Comparison of ENCODE assay signal across 8 cellular contexts in the genomic region with DNA sequence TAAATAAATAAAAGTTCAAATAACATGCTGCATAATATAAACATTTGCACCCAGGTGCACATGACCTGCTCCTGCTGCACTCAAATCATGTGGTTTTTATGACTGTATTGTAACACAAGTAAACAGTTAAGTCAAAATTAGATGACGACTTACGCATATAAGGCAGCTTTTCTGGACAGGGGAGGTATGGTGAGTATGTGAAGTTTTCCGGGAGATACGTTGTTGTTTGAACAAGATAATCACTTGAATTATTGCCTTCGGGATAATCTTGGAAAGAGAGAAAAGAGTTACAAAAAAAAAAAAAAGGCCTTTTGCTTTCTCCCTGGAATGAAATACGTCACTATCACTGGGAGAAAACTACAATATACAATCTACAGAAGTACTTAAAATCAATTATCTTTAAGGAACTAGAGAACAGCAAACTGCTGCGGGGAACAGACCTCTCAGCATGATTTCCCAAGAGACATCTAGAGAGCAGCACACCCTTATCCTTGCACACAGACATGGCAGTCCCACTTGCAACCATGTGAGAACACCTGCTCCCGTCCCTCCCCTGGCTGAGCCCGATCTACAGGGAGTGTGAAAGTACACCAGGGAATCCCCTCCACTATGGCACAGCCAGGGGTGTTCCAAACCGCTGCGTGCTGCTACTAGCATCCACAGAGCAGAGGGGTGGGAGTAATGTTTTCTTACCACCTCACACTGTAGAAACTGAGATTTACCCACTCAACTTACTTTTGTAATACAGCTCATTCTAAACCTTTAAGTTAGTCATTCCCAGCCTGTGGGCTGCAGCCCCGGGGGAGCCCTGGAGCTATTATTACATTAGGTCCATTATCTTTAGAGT. TPM values are rescaled to one million over a fixed set of nuclear protein-coding genes. Genes with fewer than 3 reads are reported as not detected.
DNase-seq lines count a peak whose midpoint lies in the region; ATAC-seq lines count a peak whose summit lies in the region.

No MANE protein-coding gene starts in this region.

- DNase-seq in D341Med (ENCODE audit: low spot score) = peak; percentile 92
- DNase-seq in SJCRH30 = peak; percentile 65 to 74
- peak; percentile 13 for DNase-seq in stimulated activated CD4-positive, alpha-beta T cell treated with anti-CD3 and anti-CD28 coated beads, Interleukin-12 subunit alpha, Interleukin-12 subunit beta, amount 100 ng/mL, for 4 hours
- no peak for DNase-seq in HUDEP-2 (lab: John Stamatoyannopoulos, UW; ENCODE audit: unreplicated experiment in 76 of 76)
- no peak for DNase-seq in hepatic stellate cell (ENCODE audit: low spot score)
- no peak for DNase-seq in NCI-H2196 treated with DMSO at 0.1 percent for 48 hours (lab: John Stamatoyannopoulos, UW; ENCODE audit: unreplicated experiment)

- H3K9me3 ChIP-seq in SJCRH30 (replicated peaks) = no peaks in the 10 kb centered on the region

- no peaks in the 10 kb centered on the region for H3K36me3 ChIP-seq in SJCRH30

- H3K27ac ChIP-seq in SJCRH30 = no peak overlapping the region

- ATAC-seq in GM19395 (IDR thresholded peaks at IDR 0.05; ENCODE audit: unreplicated experiment) (peak; percentile 73), HG03196 (IDR thresholded peaks at IDR 0.05; ENCODE audit: unreplicated experiment) (peak; percentile 81)

- H3K4me1 ChIP-seq in SJCRH30 = no peaks in the 10 kb centered on the region

- H3K4me3 ChIP-seq in SJCRH30 = no peak overlapping the region

- H3K27me3 ChIP-seq in SJCRH30 = no peaks in the 10 kb centered on the region

RNA-seq across cellular contexts. Expression of a gene that starts 26.3 kb away (rescaled TPM):
- total RNA-seq in SJCRH30 (2014; rRNA removed; shearing (Covaris generic)) = 1.2 and 1.6 TPM in 2 replicates

Comparison
In these comparisons a context has a peak if more than half of its experiments do, and no peak if none do; other contexts are left out.
1. DNase-seq: peak in D341Med (single experiment), SJCRH30 (2 of 2) and stimulated activated CD4-positive, alpha-beta T cell treated with anti-CD3 and anti-CD28 coated beads, Interleukin-12 subunit alpha, Interleukin-12 subunit beta, amount 100 ng/mL, for 4 hours (single experiment); none in HUDEP-2 (0 of 76), hepatic stellate cell (single experiment) and NCI-H2196 treated with DMSO at 0.1 percent for 48 hours (single experiment).